In the genomic region with DNA sequence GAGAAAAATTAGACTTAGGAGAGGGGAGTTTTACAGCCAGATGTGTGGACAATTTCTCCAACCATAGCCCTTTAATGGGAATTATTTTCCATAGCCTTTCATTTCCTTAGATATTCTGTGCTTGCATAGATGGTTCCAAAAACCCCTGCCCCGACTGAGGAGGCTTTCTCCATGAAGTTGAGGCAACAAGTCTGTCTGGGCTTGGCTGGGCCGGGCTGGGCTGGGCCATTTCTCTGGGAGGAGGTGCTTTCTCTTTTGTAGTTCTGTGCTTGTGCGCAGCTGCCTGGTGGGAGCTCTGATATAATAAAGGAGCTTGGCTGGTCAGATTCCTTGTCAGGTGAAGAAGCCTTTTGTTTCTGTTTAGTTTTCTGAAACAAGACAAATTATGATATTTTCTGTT, we compare ENCODE assay signal across 1 cellular context.
TF ChIP-seq lines count a peak whose summit lies in the region.

No MANE protein-coding gene starts in this region.

TF ChIP-seq in HEK293, 187 proteins besides CTCF, POLR2A, EP300 and RAD21 (continued from another document):
- TF ChIP-seq, protein P1, sequence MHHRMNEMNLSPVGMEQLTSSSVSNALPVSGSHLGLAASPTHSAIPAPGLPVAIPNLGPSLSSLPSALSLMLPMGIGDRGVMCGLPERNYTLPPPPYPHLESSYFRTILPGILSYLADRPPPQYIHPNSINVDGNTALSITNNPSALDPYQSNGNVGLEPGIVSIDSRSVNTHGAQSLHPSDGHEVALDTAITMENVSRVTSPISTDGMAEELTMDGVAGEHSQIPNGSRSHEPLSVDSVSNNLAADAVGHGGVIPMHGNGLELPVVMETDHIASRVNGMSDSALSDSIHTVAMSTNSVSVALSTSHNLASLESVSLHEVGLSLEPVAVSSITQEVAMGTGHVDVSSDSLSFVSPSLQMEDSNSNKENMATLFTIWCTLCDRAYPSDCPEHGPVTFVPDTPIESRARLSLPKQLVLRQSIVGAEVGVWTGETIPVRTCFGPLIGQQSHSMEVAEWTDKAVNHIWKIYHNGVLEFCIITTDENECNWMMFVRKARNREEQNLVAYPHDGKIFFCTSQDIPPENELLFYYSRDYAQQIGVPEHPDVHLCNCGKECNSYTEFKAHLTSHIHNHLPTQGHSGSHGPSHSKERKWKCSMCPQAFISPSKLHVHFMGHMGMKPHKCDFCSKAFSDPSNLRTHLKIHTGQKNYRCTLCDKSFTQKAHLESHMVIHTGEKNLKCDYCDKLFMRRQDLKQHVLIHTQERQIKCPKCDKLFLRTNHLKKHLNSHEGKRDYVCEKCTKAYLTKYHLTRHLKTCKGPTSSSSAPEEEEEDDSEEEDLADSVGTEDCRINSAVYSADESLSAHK (tag by site-specific recombination; IDR thresholded peaks at IDR 0.05): no peak
- TF ChIP-seq, protein P2, sequence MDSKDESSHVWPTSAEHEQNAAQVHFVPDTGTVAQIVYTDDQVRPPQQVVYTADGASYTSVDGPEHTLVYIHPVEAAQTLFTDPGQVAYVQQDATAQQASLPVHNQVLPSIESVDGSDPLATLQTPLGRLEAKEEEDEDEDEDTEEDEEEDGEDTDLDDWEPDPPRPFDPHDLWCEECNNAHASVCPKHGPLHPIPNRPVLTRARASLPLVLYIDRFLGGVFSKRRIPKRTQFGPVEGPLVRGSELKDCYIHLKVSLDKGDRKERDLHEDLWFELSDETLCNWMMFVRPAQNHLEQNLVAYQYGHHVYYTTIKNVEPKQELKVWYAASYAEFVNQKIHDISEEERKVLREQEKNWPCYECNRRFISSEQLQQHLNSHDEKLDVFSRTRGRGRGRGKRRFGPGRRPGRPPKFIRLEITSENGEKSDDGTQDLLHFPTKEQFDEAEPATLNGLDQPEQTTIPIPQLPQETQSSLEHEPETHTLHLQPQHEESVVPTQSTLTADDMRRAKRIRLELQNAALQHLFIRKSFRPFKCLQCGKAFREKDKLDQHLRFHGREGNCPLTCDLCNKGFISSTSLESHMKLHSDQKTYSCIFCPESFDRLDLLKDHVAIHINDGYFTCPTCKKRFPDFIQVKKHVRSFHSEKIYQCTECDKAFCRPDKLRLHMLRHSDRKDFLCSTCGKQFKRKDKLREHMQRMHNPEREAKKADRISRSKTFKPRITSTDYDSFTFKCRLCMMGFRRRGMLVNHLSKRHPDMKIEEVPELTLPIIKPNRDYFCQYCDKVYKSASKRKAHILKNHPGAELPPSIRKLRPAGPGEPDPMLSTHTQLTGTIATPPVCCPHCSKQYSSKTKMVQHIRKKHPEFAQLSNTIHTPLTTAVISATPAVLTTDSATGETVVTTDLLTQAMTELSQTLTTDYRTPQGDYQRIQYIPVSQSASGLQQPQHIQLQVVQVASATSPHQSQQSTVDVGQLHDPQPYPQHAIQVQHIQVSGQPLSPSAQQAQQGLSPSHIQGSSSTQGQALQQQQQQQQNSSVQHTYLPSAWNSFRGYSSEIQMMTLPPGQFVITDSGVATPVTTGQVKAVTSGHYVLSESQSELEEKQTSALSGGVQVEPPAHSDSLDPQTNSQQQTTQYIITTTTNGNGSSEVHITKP (tag by site-specific recombination; IDR thresholded peaks at IDR 0.05): peak; percentile 32
- TF ChIP-seq, protein P3, sequence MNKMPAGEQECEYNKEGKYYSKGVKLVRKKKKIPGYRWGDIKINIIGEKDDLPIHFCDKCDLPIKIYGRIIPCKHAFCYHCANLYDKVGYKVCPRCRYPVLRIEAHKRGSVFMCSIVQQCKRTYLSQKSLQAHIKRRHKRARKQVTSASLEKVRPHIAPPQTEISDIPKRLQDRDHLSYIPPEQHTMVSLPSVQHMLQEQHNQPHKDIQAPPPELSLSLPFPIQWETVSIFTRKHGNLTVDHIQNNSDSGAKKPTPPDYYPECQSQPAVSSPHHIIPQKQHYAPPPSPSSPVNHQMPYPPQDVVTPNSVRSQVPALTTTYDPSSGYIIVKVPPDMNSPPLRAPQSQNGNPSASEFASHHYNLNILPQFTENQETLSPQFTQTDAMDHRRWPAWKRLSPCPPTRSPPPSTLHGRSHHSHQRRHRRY (tag by site-specific recombination; IDR thresholded peaks at IDR 0.05): no peak
- TF ChIP-seq SCRT2 (tag by site-specific recombination; IDR thresholded peaks at IDR 0.05) (peak; percentile 92), ZNF561 (tag by site-specific recombination; IDR thresholded peaks at IDR 0.05; ENCODE audit: borderline replicate concordance) (0 out of 2 replicates have a peak, but pooled peaks have one; percentile 32)
- TF ChIP-seq, protein P4, sequence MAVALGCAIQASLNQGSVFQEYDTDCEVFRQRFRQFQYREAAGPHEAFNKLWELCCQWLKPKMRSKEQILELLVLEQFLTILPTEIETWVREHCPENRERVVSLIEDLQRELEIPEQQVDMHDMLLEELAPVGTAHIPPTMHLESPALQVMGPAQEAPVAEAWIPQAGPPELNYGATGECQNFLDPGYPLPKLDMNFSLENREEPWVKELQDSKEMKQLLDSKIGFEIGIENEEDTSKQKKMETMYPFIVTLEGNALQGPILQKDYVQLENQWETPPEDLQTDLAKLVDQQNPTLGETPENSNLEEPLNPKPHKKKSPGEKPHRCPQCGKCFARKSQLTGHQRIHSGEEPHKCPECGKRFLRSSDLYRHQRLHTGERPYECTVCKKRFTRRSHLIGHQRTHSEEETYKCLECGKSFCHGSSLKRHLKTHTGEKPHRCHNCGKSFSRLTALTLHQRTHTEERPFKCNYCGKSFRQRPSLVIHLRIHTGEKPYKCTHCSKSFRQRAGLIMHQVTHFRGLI (tag by site-specific recombination; IDR thresholded peaks at IDR 0.05): peak; percentile 88
